In the genomic region with DNA sequence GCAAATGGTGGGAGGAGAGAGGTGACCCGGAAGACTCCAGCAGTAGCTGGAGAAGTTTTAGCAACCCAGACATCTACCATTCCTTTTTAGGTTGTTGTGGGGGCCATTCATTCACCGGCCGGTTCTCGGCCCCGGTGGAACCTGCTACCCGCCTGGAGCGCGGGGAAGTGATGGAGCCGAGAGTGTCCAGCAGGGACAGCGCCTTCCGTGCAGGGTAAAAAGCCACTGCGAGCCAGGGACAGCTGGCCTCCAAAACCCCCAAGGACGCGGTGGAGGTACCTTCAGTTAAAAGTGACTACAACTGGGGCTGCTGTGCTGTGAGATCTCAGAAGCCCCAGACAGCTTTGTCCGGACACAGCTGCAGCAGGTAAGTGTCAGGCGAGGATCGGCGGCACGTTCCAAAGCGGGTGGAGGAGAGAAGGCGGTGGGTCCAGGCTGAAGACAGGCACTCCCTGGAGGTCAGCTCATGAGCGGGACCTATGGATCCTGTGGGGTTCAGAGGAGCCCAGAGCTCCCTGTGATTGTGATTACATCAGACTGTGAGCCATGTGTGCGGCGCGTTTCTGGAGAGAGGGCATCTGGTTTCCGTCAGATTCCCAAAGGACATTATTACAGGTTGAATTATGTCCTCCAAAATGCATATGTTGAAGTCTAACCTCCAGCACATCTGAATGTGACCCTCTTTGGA, we compare ENCODE assay signal across 15 cellular contexts.
"Had no signal": no experiment of that assay in that cellular context is flagged by ENCODE, and none has a peak within 500 bp of the region (broad histone marks: within the 10 kb centered on the region; RNA-seq: fewer than 3 reads in every experiment).

No MANE protein-coding gene starts in this region.

- H3K4me3 ChIP-seq: ascending aorta, breast epithelium, gastrocnemius medialis, heart right ventricle, right lobe of liver, thoracic aorta had no signal

- H3K9me3 ChIP-seq: ascending aorta, breast epithelium, gastrocnemius medialis, heart right ventricle, right lobe of liver, thoracic aorta had no signal

- DNase-seq: activated CD4-positive, alpha-beta T cell treated with anti-CD3 and anti-CD28 coated beads, Interleukin-2, amount 50 U/mL, for 48 hours; activated CD4-positive, CD25-positive, alpha-beta regulatory T cell treated with anti-CD3 and anti-CD28 coated beads, Interleukin-2, amount 50 U/mL, for 72 hours; activated naive CD4-positive, alpha-beta T cell treated with anti-CD3 and anti-CD28 coated beads, Interleukin-2, amount 10 ng/mL, durations not matched to agents 7 days and 5 days; activated T-cell treated with anti-CD3 and anti-CD28 coated beads, Interleukin-2, amount 50 U/mL, for 24 hours; dermis blood vessel endothelial cell; gastrocnemius medialis; heart right ventricle; left colon; nucleus accumbens; right lobe of liver; T-helper 1 cell had no signal

- H3K27ac ChIP-seq: ascending aorta, breast epithelium, epithelial cell of prostate, gastrocnemius medialis, heart right ventricle, right lobe of liver, thoracic aorta had no signal

- H3K36me3 ChIP-seq: ascending aorta, breast epithelium, gastrocnemius medialis, heart right ventricle, right lobe of liver, thoracic aorta had no signal

- H3K4me1 ChIP-seq: ascending aorta, breast epithelium, gastrocnemius medialis, heart right ventricle, right lobe of liver had no signal

- ATAC-seq: gastrocnemius medialis, heart right ventricle, left colon, right lobe of liver had no signal

- H3K27me3 ChIP-seq: ascending aorta, gastrocnemius medialis, right lobe of liver had no signal
